In genomic region chr20:59818911-59819310, GRCh38 we compare ENCODE assay signal across 1 cellular context.
TF ChIP-seq lines count a peak whose summit lies in the region.

No MANE protein-coding gene starts in this region.

TF ChIP-seq in SK-N-SH, 30 proteins besides CTCF, POLR2A, EP300 and RAD21 (continued from another document):
- no peak for TF ChIP-seq RCOR1 (IDR thresholded peaks at IDR 0.05; ENCODE audit: low read length)
- TF ChIP-seq CHD2 (IDR thresholded peaks at IDR 0.05; ENCODE audit: low read length, partially characterized antibody): no peak
- TF ChIP-seq ZBTB33 (IDR thresholded peaks at IDR 0.05; ENCODE audit: borderline replicate concordance, low read depth): no peak
- TF ChIP-seq GATA2 (CRISPR knock-in tag; IDR thresholded peaks at IDR 0.05): no peak
- no peak for TF ChIP-seq FOXJ3 (CRISPR knock-in tag; IDR thresholded peaks at IDR 0.05)
- no peak for TF ChIP-seq GABPA (IDR thresholded peaks at IDR 0.05; ENCODE audit: low read depth)
- no peak for TF ChIP-seq EZH2phosphoT487 (IDR thresholded peaks at IDR 0.05; ENCODE audit: borderline replicate concordance, low read depth)
- no peak for TF ChIP-seq JUND (IDR thresholded peaks at IDR 0.05)
- TF ChIP-seq FOXM1 (IDR thresholded peaks at IDR 0.05; ENCODE audit: low read depth): no peak
- TF ChIP-seq MEF2A (IDR thresholded peaks at IDR 0.05; ENCODE audit: borderline replicate concordance, low read depth): no peak
- no peak for TF ChIP-seq SIN3A (IDR thresholded peaks at IDR 0.05; ENCODE audit: borderline replicate concordance, low read depth, low read length)
- no peak for TF ChIP-seq RFX5 (IDR thresholded peaks at IDR 0.05; ENCODE audit: low read length)
- no peak for TF ChIP-seq ELF1 (IDR thresholded peaks at IDR 0.05)
- TF ChIP-seq TEAD4 (IDR thresholded peaks at IDR 0.05; ENCODE audit: borderline replicate concordance, insufficient read depth): no peak
